ENCODE assay signal across 18 cellular contexts in genomic region chr17:82043507-82043906, GRCh38. TPM values are rescaled to one million over a fixed set of nuclear protein-coding genes. Genes with fewer than 3 reads are reported as not detected.
"Had no signal": no experiment of that assay in that cellular context is flagged by ENCODE, and none has a peak within 500 bp of the region (broad histone marks: within the 10 kb centered on the region; RNA-seq: fewer than 3 reads in every experiment).

No MANE protein-coding gene starts in this region.

- H3K9me3 ChIP-seq: colonic mucosa, right atrium auricular region, suprapubic skin, thyroid gland had no signal

- H2AFZ ChIP-seq: hepatocyte had no signal

- FAIRE-seq: endothelial cell of umbilical vein, islet of Langerhans, small intestine had no signal

- DNase-seq: colonic mucosa; dermis blood vessel endothelial cell; endodermal cell; erythroblast; foreskin keratinocyte; head of caudate nucleus; kidney glomerular epithelial cell; naive thymus-derived CD4-positive, alpha-beta T cell; nephron progenitor cell; small intestine; stimulated activated CD4-positive, alpha-beta T cell treated with anti-CD3 and anti-CD28 coated beads, Interleukin-12 subunit alpha, Interleukin-12 subunit beta, amount 100 ng/mL, for 4 hours; stimulated activated naive CD4-positive, alpha-beta T cell; thyroid gland had no signal

- ATAC-seq: foreskin keratinocyte; naive thymus-derived CD4-positive, alpha-beta T cell had no signal

- H3K27me3 ChIP-seq: colonic mucosa, foreskin keratinocyte, hepatocyte, right atrium auricular region, suprapubic skin, thyroid gland had no signal

- H3K4me2 ChIP-seq: hepatocyte had no signal

- H3K27ac ChIP-seq: colonic mucosa, foreskin keratinocyte, hepatocyte, right atrium auricular region, suprapubic skin, thyroid gland had no signal

- H3K36me3 ChIP-seq: colonic mucosa, thyroid gland had no signal

- H3K4me1 ChIP-seq: colonic mucosa, right atrium auricular region, thyroid gland had no signal

- H3K79me2 ChIP-seq: hepatocyte had no signal

- H3K4me3 ChIP-seq: colonic mucosa, hepatocyte, right atrium auricular region, suprapubic skin, thyroid gland had no signal

RNA-seq across cellular contexts. Expression of gene RAC3, which starts 12.0 kb away (rescaled TPM):
- polyA plus RNA-seq: naive thymus-derived CD4-positive, alpha-beta T cell had no signal
